1 cellular context compared by ENCODE assay signal in genomic region chr1:109726007-109726406, GRCh38.
TF ChIP-seq lines count a peak whose summit lies in the region.

No MANE protein-coding gene starts in this region.

TF ChIP-seq in K562, 482 proteins besides CTCF, POLR2A, EP300 and RAD21:
- TF ChIP-seq TBL1XR1 (IDR thresholded peaks at IDR 0.05; ENCODE audit: low read length in 2 of 2) = 0 out of 4 replicates have a peak, but pooled peaks of 1 of the 2 experiments have one; percentile 1
- 0 out of 2 replicates have a peak, but pooled peaks have one; percentile 15 for TF ChIP-seq ZNF507 (tag; conservative IDR thresholded peaks at IDR 0.05)
- no peak for TF ChIP-seq GTF2A2 (tag; IDR thresholded peaks at IDR 0.05)
- TF ChIP-seq ZNF212 (CRISPR knock-in tag; IDR thresholded peaks at IDR 0.05) = no peak
- no peak for TF ChIP-seq HSF4 (CRISPR knock-in tag; IDR thresholded peaks at IDR 0.05; ENCODE audit: borderline replicate concordance)
